22 cellular contexts compared by ENCODE assay signal in genomic region chr9:136024286-136024685, GRCh38.
DNase-seq lines count a peak whose midpoint lies in the region; ATAC-seq lines count a peak whose summit lies in the region.
"Had no signal": no experiment of that assay in that cellular context is flagged by ENCODE, and none has a peak within 500 bp of the region (broad histone marks: within the 10 kb centered on the region; RNA-seq: fewer than 3 reads in every experiment).

No MANE protein-coding gene starts in this region.

- H3K27ac Mint-ChIP-seq in activated T-cell treated with anti-CD3 and anti-CD28 coated beads, Interleukin-2, amount 50 U/mL, for 72 hours: no peak overlapping the region
- H3K27ac Mint-ChIP-seq: activated naive CD8-positive, alpha-beta T cell treated with anti-CD3 and anti-CD28 coated beads, Interleukin-2, amount 10 ng/mL, durations not matched to agents 7 days and 5 days; B cell; naive B cell; stimulated activated naive B cell treated with anti-CD40 and anti-IgM and Interleukin-4, amounts not matched to agents 10 μg/mL and 1 μg/mL and 100 μg/mL, for 72 hours had no signal

- DNase-seq in right cardiac atrium (no peak), left ventricle myocardium superior (no peak), fibroblast of gingiva (ENCODE audit: low read depth) (peak; percentile 25), NCI-H2029 treated with DMSO at 0.1 percent for 48 hours (lab: John Stamatoyannopoulos, UW) (no peak), COR-L47 (lab: John Stamatoyannopoulos, UW) (no peak)
- DNase-seq in activated T-cell treated with anti-CD3 and anti-CD28 coated beads, Interleukin-2, amount 50 U/mL, for 72 hours: no peak
- DNase-seq: activated CD4-positive, CD25-positive, alpha-beta regulatory T cell treated with anti-CD3 and anti-CD28 coated beads, Interleukin-2, amount 50 U/mL, for 72 hours; activated naive CD8-positive, alpha-beta T cell treated with anti-CD3 and anti-CD28 coated beads, Interleukin-2, amount 10 ng/mL, durations not matched to agents 7 days and 5 days; Calu3; foreskin keratinocyte; hippocampal formation; naive B cell; NCI-H1417 treated with DMSO at 0.1 percent for 48 hours; NCI-H524; RPMI8226; stimulated activated CD4-positive, alpha-beta T cell treated with anti-CD3 and anti-CD28 coated beads, Interleukin-1b, Interleukin-23, amount 100 ng/mL, for 48 hours; stimulated activated naive B cell treated with anti-CD40 and anti-IgM and Interleukin-4, amounts not matched to agents 10 μg/mL and 1 μg/mL and 100 μg/mL, for 72 hours; T1000 had no signal

- intact Hi-C loops in right cardiac atrium (cut with DNase I) (no loop called here), left ventricle myocardium superior (cut with micrococcal nuclease) (no loop called here)

- H3K4me3 Mint-ChIP-seq in activated T-cell treated with anti-CD3 and anti-CD28 coated beads, Interleukin-2, amount 50 U/mL, for 72 hours: no peak overlapping the region
- H3K4me3 Mint-ChIP-seq: activated naive CD8-positive, alpha-beta T cell treated with anti-CD3 and anti-CD28 coated beads, Interleukin-2, amount 10 ng/mL, durations not matched to agents 7 days and 5 days; B cell; stimulated activated naive B cell treated with anti-CD40 and anti-IgM and Interleukin-4, amounts not matched to agents 10 μg/mL and 1 μg/mL and 100 μg/mL, for 72 hours had no signal

- peaks cover 0 to 1% of the 10 kb centered on the region in 2 donors for H3K9me3 Mint-ChIP-seq in activated T-cell treated with anti-CD3 and anti-CD28 coated beads, Interleukin-2, amount 50 U/mL, for 72 hours
- H3K9me3 Mint-ChIP-seq: activated naive CD8-positive, alpha-beta T cell treated with anti-CD3 and anti-CD28 coated beads, Interleukin-2, amount 10 ng/mL, durations not matched to agents 7 days and 5 days had no signal

- H3K4me1 ChIP-seq in right cardiac atrium (ENCODE audit: control insufficient read depth, insufficient read depth, low read length): peaks cover 10% of the 10 kb centered on the region
- peaks cover 17% of the 10 kb centered on the region for H3K4me1 ChIP-seq in rectal smooth muscle tissue (ENCODE audit: control insufficient read depth, insufficient read depth, low read length)
- H3K4me1 ChIP-seq: breast epithelium, foreskin keratinocyte had no signal

- ATAC-seq in right cardiac atrium: peak in 1 of 2 donors; percentile 12
- ATAC-seq in left ventricle myocardium superior: no peak
- no peak for ATAC-seq in HG03097 (IDR thresholded peaks at IDR 0.05; ENCODE audit: low FRiP score, unreplicated experiment)
- ATAC-seq in activated T-cell treated with anti-CD3 and anti-CD28 coated beads, Interleukin-2, amount 50 U/mL, for 72 hours (replicated peaks in 1 of 2): no peak
- ATAC-seq: foreskin keratinocyte; stimulated activated naive B cell treated with anti-CD40 and anti-IgM and Interleukin-4, amounts not matched to agents 10 μg/mL and 1 μg/mL and 100 μg/mL, for 72 hours had no signal

- H3K4me3 ChIP-seq in right cardiac atrium (ENCODE audit: low read length) (no peak overlapping the region), rectal smooth muscle tissue (ENCODE audit: low read length) (no peak overlapping the region)
- H3K4me3 ChIP-seq: breast epithelium had no signal

- H3K27ac ChIP-seq in right cardiac atrium (ENCODE audit: low read length) (peak overlapping the region; percentile 23), rectal smooth muscle tissue (ENCODE audit: low read depth, low read length) (peak overlapping the region; percentile 16)
- H3K27ac ChIP-seq: foreskin keratinocyte had no signal

- 35% methylated on average over 2 of the region's 2 CpGs for WGBS in right cardiac atrium

- no peaks in the 10 kb centered on the region for H3K4me1 Mint-ChIP-seq in activated T-cell treated with anti-CD3 and anti-CD28 coated beads, Interleukin-2, amount 50 U/mL, for 72 hours (ENCODE audit: low read depth)
- H3K4me1 Mint-ChIP-seq: activated naive CD8-positive, alpha-beta T cell treated with anti-CD3 and anti-CD28 coated beads, Interleukin-2, amount 10 ng/mL, durations not matched to agents 7 days and 5 days; B cell; stimulated activated naive B cell treated with anti-CD40 and anti-IgM and Interleukin-4, amounts not matched to agents 10 μg/mL and 1 μg/mL and 100 μg/mL, for 72 hours had no signal

- H3K36me3 Mint-ChIP-seq in activated T-cell treated with anti-CD3 and anti-CD28 coated beads, Interleukin-2, amount 50 U/mL, for 72 hours (ENCODE audit: insufficient read depth in 2 of 2): peaks cover 0 to 2% of the 10 kb centered on the region in 2 donors
- H3K36me3 Mint-ChIP-seq: naive B cell had no signal

- H3K27me3 Mint-ChIP-seq in activated T-cell treated with anti-CD3 and anti-CD28 coated beads, Interleukin-2, amount 50 U/mL, for 72 hours (ENCODE audit: low read depth): no peaks in the 10 kb centered on the region
- H3K27me3 Mint-ChIP-seq: activated naive CD8-positive, alpha-beta T cell treated with anti-CD3 and anti-CD28 coated beads, Interleukin-2, amount 10 ng/mL, durations not matched to agents 7 days and 5 days had no signal

- H3K9ac ChIP-seq in rectal smooth muscle tissue (ENCODE audit: low read length): no peak overlapping the region

- no peaks in the 10 kb centered on the region for H3K27me3 ChIP-seq in right cardiac atrium (ENCODE audit: control insufficient read depth, insufficient read depth)
- no peaks in the 10 kb centered on the region for H3K27me3 ChIP-seq in rectal smooth muscle tissue (ENCODE audit: control insufficient read depth, insufficient read depth, low read length)
- H3K27me3 ChIP-seq: breast epithelium, foreskin keratinocyte had no signal

- no peaks in the 10 kb centered on the region for H3K9me3 ChIP-seq in right cardiac atrium (ENCODE audit: control insufficient read depth, low read length)
- H3K9me3 ChIP-seq: breast epithelium had no signal

- H3K36me3 ChIP-seq in rectal smooth muscle tissue (ENCODE audit: control insufficient read depth, insufficient read depth, low read length): peaks cover 2% of the 10 kb centered on the region
- H3K36me3 ChIP-seq: breast epithelium had no signal
